Comparison of ENCODE assay signal across 36 cellular contexts in genomic region chr5:9654886-9655285, GRCh38. TPM values are rescaled to one million over a fixed set of nuclear protein-coding genes. Genes with fewer than 3 reads are reported as not detected.
DNase-seq lines count a peak whose midpoint lies in the region.
"Had no signal": no experiment of that assay in that cellular context is flagged by ENCODE, and none has a peak within 500 bp of the region (broad histone marks: within the 10 kb centered on the region; RNA-seq: fewer than 3 reads in every experiment).

No MANE protein-coding gene starts in this region.

- H3K4me3 ChIP-seq in SJSA1: no peak overlapping the region
- no peak overlapping the region for H3K4me3 ChIP-seq in mesodermal cell (ENCODE audit: extremely low read depth, insufficient read depth, low read length, poor library complexity, severe bottlenecking)
- H3K4me3 ChIP-seq: BLaER1, coronary artery, lung, ovary, SK-N-MC, suprapubic skin, upper lobe of right lung had no signal

- peak; percentile 40 for DNase-seq in EL
- peak in 1 of 2 experiments; percentile 37 for DNase-seq in SJSA1 (ENCODE audit: low read depth in 1 of 2, low spot score in 2 of 2)
- DNase-seq in dedifferentiated amniotic fluid mesenchymal stem cell (ENCODE audit: extremely low spot score): peak; percentile 35
- no peak for DNase-seq in NCI-H2107 treated with DMSO at 0.1 percent for 48 hours (lab: John Stamatoyannopoulos, UW; ENCODE audit: unreplicated experiment)
- no peak for DNase-seq in posterior vena cava (ENCODE audit: low spot score)
- no peak for DNase-seq in NCI-H2227 (lab: John Stamatoyannopoulos, UW; ENCODE audit: unreplicated experiment)
- no peak for DNase-seq in NCI-H146 treated with DMSO at 0.1 percent for 48 hours (lab: John Stamatoyannopoulos, UW; ENCODE audit: unreplicated experiment)
- DNase-seq: activated CD4-positive, alpha-beta T cell treated with anti-CD3 and anti-CD28 coated beads, Interleukin-2, amount 50 U/mL, for 48 hours; activated CD8-positive, alpha-beta memory T cell treated with anti-CD3 and anti-CD28 coated beads, Interleukin-2, amount 50 U/mL, for 4 hours; activated naive CD4-positive, alpha-beta T cell treated with Interleukin-2 at 50 U/mL for 16 hours; amniotic stem cell; effector memory CD4-positive, alpha-beta T cell; GDM1; head of caudate nucleus; kidney glomerular epithelial cell; NCI-H1092 treated with DMSO at 0.1 percent for 48 hours; NCI-H2029; NCI-H524 treated with DMSO at 0.1 percent for 48 hours; nephron progenitor cell; ovary; retina; small intestine; stimulated activated naive CD4-positive, alpha-beta T cell treated with Interleukin-2 at 50 U/mL for 16 hours; T-helper 17 cell; upper lobe of right lung had no signal

- H3K9me3 ChIP-seq in SJSA1 (replicated peaks): no peaks in the 10 kb centered on the region
- H3K9me3 ChIP-seq in mesodermal cell (ENCODE audit: control insufficient read depth, low read length): no peaks in the 10 kb centered on the region
- H3K9me3 ChIP-seq: BLaER1, ovary, suprapubic skin, upper lobe of right lung had no signal

- H3K4me1 ChIP-seq in SJSA1 (replicated peaks) (peaks cover 31% of the 10 kb centered on the region), mesodermal cell (ENCODE audit: control insufficient read depth, insufficient read depth, low read length, poor library complexity, severe bottlenecking) (peaks cover 22% of the 10 kb centered on the region)
- H3K4me1 ChIP-seq: BLaER1, upper lobe of right lung had no signal

- H3K27ac ChIP-seq in SJSA1 (peak overlapping the region; percentile 55), mesodermal cell (ENCODE audit: low read depth, low read length, severe bottlenecking) (peak overlapping the region; percentile 66)
- H3K27ac ChIP-seq: BLaER1, coronary artery, ovary, RWPE1, SK-N-MC, suprapubic skin, upper lobe of right lung had no signal

- H3K36me3 ChIP-seq in SJSA1 (no peaks in the 10 kb centered on the region), mesodermal cell (ENCODE audit: control insufficient read depth, insufficient read depth, low read length) (no peaks in the 10 kb centered on the region)
- H3K36me3 ChIP-seq: BLaER1, ovary, suprapubic skin, upper lobe of right lung had no signal

- no peaks in the 10 kb centered on the region for H3K27me3 ChIP-seq in SJSA1 (replicated peaks)
- H3K27me3 ChIP-seq: BLaER1, ovary, suprapubic skin, upper lobe of right lung had no signal

- intact Hi-C loops in posterior vena cava (cut with DNase I): no loop called here

RNA-seq across cellular contexts. Expression of gene TAS2R1, which starts 24.7 kb away (rescaled TPM):
- total RNA-seq in SJSA1 (2014; rRNA removed; shearing (Covaris generic)): not detected in 2 replicates
- not detected for polyA plus RNA-seq in mesodermal cell (2013, experiment 1 of 2)
- polyA plus RNA-seq in mesodermal cell (2013, experiment 2 of 2): not detected
- total RNA-seq in posterior vena cava: not detected
- total RNA-seq: activated T-helper 1 cell treated with anti-CD3 and anti-CD28 coated beads, Interleukin-12 subunit alpha, Interleukin-12 subunit beta, Interleukin-2, Interleukin-4 antibody, amounts not matched to agents 30 ng/mL and 10 ng/mL and 1 ng/mL, durations not matched to agents 14 hours and 24 hours and 36 hours; bronchial epithelial cell; epithelial cell of proximal tubule; HT1080; ovary; suprapubic skin; T-helper 17 cell; upper lobe of right lung had no signal
- polyA plus RNA-seq: lung, ovary, small intestine had no signal

Comparison
In these comparisons a context has a peak if more than half of its experiments do, and no peak if none do; other contexts are left out.
1. DNase-seq: peak in EL (single experiment) and dedifferentiated amniotic fluid mesenchymal stem cell (single experiment); none in NCI-H2107 treated with DMSO at 0.1 percent for 48 hours (single experiment), posterior vena cava (single experiment), NCI-H2227 (single experiment) and NCI-H146 treated with DMSO at 0.1 percent for 48 hours (single experiment).